8 cellular contexts compared by ENCODE assay signal in genomic region chr4:25938251-25939186, GRCh38. TPM values are rescaled to one million over a fixed set of nuclear protein-coding genes. Genes with fewer than 3 reads are reported as not detected.
A peak's percentile ranks its signal among the peaks of the same experiment; 100 is the strongest.
DNase-seq lines count a peak whose midpoint lies in the region; ATAC-seq lines count a peak whose summit lies in the region.

No MANE protein-coding gene starts in this region.

- intact Hi-C loops in activated CD4-positive, alpha-beta T cell treated with anti-CD3 and anti-CD28 coated beads for 36 hours (cut with DNase I, micrococcal nuclease): loop anchor here (1.0 to 10.0 kb wide), 8 partner anchors 24 to 1066 kb away; partner anchors contain the start of genes SMIM20 (in 2 of the 2) and SEL1L3 (in 1 of the 2)

- ATAC-seq in activated CD4-positive, alpha-beta T cell treated with anti-CD3 and anti-CD28 coated beads for 36 hours: peak; percentile 97
- peak; percentile 94 for ATAC-seq in HG02870 (IDR thresholded peaks at IDR 0.05; ENCODE audit: unreplicated experiment)
- no peak for ATAC-seq in T-helper 17 cell

- POLR2A ChIA-PET in activated CD4-positive, alpha-beta T cell treated with anti-CD3 and anti-CD28 coated beads for 36 hours (lab: Charles Lee): interaction anchor here (0.6 to 0.8 kb wide), 3 partner anchors 93 to 1412 kb away, joined by 3 to 4 read pairs (median 4); no protein-coding TSS in a partner anchor

- H3K27ac Mint-ChIP-seq in activated CD4-positive, alpha-beta T cell treated with anti-CD3 and anti-CD28 coated beads for 36 hours: peak overlapping the region; percentile 72
- H3K27ac Mint-ChIP-seq in T-helper 17 cell: peak overlapping the region; percentile 57

- CTCF ChIA-PET in activated CD4-positive, alpha-beta T cell treated with anti-CD3 and anti-CD28 coated beads for 36 hours (lab: Charles Lee): interaction anchor here (0.7 to 2.1 kb wide), 8 partner anchors 9 to 138 kb away, joined by 3 to 7 read pairs (median 3); no protein-coding TSS in a partner anchor

- peaks cover 4% of the 10 kb centered on the region for H3K9me3 Mint-ChIP-seq in activated CD4-positive, alpha-beta T cell treated with anti-CD3 and anti-CD28 coated beads for 36 hours (ENCODE audit: low read depth)

- peaks cover 5% of the 10 kb centered on the region for H3K36me3 Mint-ChIP-seq in activated CD4-positive, alpha-beta T cell treated with anti-CD3 and anti-CD28 coated beads for 36 hours (ENCODE audit: low read depth)
- peaks cover 2% of the 10 kb centered on the region for H3K36me3 Mint-ChIP-seq in T-helper 17 cell (ENCODE audit: low read depth)

- H3K4me3 Mint-ChIP-seq in activated CD4-positive, alpha-beta T cell treated with anti-CD3 and anti-CD28 coated beads for 36 hours: peak overlapping the region; percentile 12
- peak overlapping the region; percentile 75 for H3K4me3 Mint-ChIP-seq in T-helper 17 cell

- H3K27me3 Mint-ChIP-seq in activated CD4-positive, alpha-beta T cell treated with anti-CD3 and anti-CD28 coated beads for 36 hours: peaks cover 18% of the 10 kb centered on the region
- H3K27me3 Mint-ChIP-seq in T-helper 17 cell: peaks cover 7% of the 10 kb centered on the region

- H3K4me1 Mint-ChIP-seq in activated CD4-positive, alpha-beta T cell treated with anti-CD3 and anti-CD28 coated beads for 36 hours: peaks cover 22% of the 10 kb centered on the region
- H3K4me1 Mint-ChIP-seq in T-helper 17 cell: peaks cover 8% of the 10 kb centered on the region

- peak; percentile 76 for DNase-seq in activated CD4-positive, alpha-beta T cell treated with anti-CD3 and anti-CD28 coated beads for 36 hours
- DNase-seq in activated CD4-positive, alpha-beta T cell treated with anti-CD3 and anti-CD28 coated beads, Interleukin-2, amount 50 U/mL, for 1 hour: no peak
- no peak for DNase-seq in T-helper 17 cell
- DNase-seq in hepatic stellate cell (ENCODE audit: low spot score): peak; percentile 35
- DNase-seq in NCI-H82 treated with DMSO at 0.1 percent for 48 hours (lab: John Stamatoyannopoulos, UW; ENCODE audit: unreplicated experiment): no peak
- no peak for DNase-seq in DMS 273 (lab: John Stamatoyannopoulos, UW; ENCODE audit: unreplicated experiment)
- DNase-seq in iPS-NIHi11 (ENCODE audit: low spot score): no peak

- H3K9me3 ChIP-seq in T-helper 17 cell (ENCODE audit: control insufficient read depth, low read length, poor library complexity, severe bottlenecking): no peaks in the 10 kb centered on the region

RNA-seq across cellular contexts. Expression of gene SMIM20, which starts 24.5 kb away (rescaled TPM):
- total RNA-seq in activated CD4-positive, alpha-beta T cell treated with anti-CD3 and anti-CD28 coated beads for 36 hours: 10 to 100 TPM; 15.6 to 23.0 TPM
- 10 to 100 TPM; 11.0 to 12.5 TPM for total RNA-seq in T-helper 17 cell

Comparison
In these comparisons a context has a peak if more than half of its experiments do, and no peak if none do; other contexts are left out.
1. DNase-seq: peak in activated CD4-positive, alpha-beta T cell treated with anti-CD3 and anti-CD28 coated beads for 36 hours (single experiment) and hepatic stellate cell (single experiment); none in activated CD4-positive, alpha-beta T cell treated with anti-CD3 and anti-CD28 coated beads, Interleukin-2, amount 50 U/mL, for 1 hour (single experiment), T-helper 17 cell (0 of 3), NCI-H82 treated with DMSO at 0.1 percent for 48 hours (single experiment), DMS 273 (single experiment) and iPS-NIHi11 (single experiment).